In genomic region chr7:87933953-87934698, GRCh38 we compare ENCODE assay signal across 8 cellular contexts. TPM values are rescaled to one million over a fixed set of nuclear protein-coding genes. Genes with fewer than 3 reads are reported as not detected.
DNase-seq lines count a peak whose midpoint lies in the region; ATAC-seq and TF ChIP-seq lines count a peak whose summit lies in the region.

Gene ADAM22 (plus strand): TSS chr7:87934251. CDS start chr7:87934466, 215 bp downstream.

- TF ChIP-seq CTCF in CD4-positive, alpha-beta T cell (IDR thresholded peaks at IDR 0.05), result no peak
- peak; percentile 12 for TF ChIP-seq CTCF in lower lobe of right lung (IDR thresholded peaks at IDR 0.05)

- POLR2A ChIA-PET in CD4-positive, alpha-beta T cell (lab: Charles Lee), result interaction anchor here (0.6 to 2.3 kb wide), 8 partner anchors 10 to 782 kb away, joined by 3 to 11 read pairs (median 4); partner anchors contain the start of genes DBF4, DMTF1, RUNDC3B and SLC25A40
- POLR2A ChIA-PET in activated CD4-positive, alpha-beta memory T cell treated with anti-CD3 and anti-CD28 coated beads for 36 hours (lab: Charles Lee), result interaction anchor here (0.7 to 1.3 kb wide), 2 partner anchors 58 to 1129 kb away, joined by 3 to 4 read pairs; partner anchors contain the start of genes DBF4 and SLC25A40

- CTCF ChIA-PET in CD4-positive, alpha-beta T cell (lab: Charles Lee), result interaction anchor here (0.7 to 1.4 kb wide), 2 partner anchors 13 to 286 kb away, joined by 3 to 5 read pairs; no protein-coding TSS in a partner anchor
- CTCF ChIA-PET in activated CD4-positive, alpha-beta memory T cell treated with anti-CD3 and anti-CD28 coated beads for 36 hours (lab: Charles Lee), result interaction anchor here (0.5 to 1.2 kb wide), 4 partner anchors 121 to 1788 kb away, joined by 3 to 4 read pairs (median 3); no protein-coding TSS in a partner anchor

- H3K36me3 ChIP-seq in duodenal mucosa (ENCODE audit: control insufficient read depth in 1 of 2, insufficient read depth in 2 of 2, low read length in 2 of 2) (no peaks in the 10 kb centered on the region), lower lobe of right lung (no peaks in the 10 kb centered on the region)

- H3K9ac ChIP-seq in duodenal mucosa (ENCODE audit: low read depth in 1 of 2, low read length in 2 of 2), result peak within 1 kb of the TSS; percentile 10 to 21

- H3K4me3 ChIP-seq in duodenal mucosa (ENCODE audit: low read depth in 1 of 2, low read length in 2 of 2), result peak within 1 kb of the TSS; percentile 70 to 89
- H3K4me3 ChIP-seq in lower lobe of right lung, result peak within 1 kb of the TSS; percentile 72

- H3K4me1 ChIP-seq in duodenal mucosa (ENCODE audit: control insufficient read depth in 1 of 2, insufficient read depth in 2 of 2, low read length in 2 of 2) (peaks cover 9 to 15% of the 10 kb centered on the region in 2 donors), lower lobe of right lung (peaks cover 8% of the 10 kb centered on the region)

- H3K9me3 ChIP-seq in CD4-positive, alpha-beta T cell (ENCODE audit: control insufficient read depth, low read length), result no peaks in the 10 kb centered on the region
- no peaks in the 10 kb centered on the region for H3K9me3 ChIP-seq in duodenal mucosa (ENCODE audit: control insufficient read depth in 1 of 2, low read length in 2 of 2)
- no peaks in the 10 kb centered on the region for H3K9me3 ChIP-seq in lower lobe of right lung

- no peaks in the 10 kb centered on the region for H3K9me3 Mint-ChIP-seq in CD4-positive, alpha-beta T cell
- no peaks in the 10 kb centered on the region for H3K9me3 Mint-ChIP-seq in activated CD4-positive, alpha-beta memory T cell treated with anti-CD3 and anti-CD28 coated beads for 36 hours

- no peak within 1 kb of the TSS for H3K27ac Mint-ChIP-seq in CD4-positive, alpha-beta T cell
- no peak within 1 kb of the TSS for H3K27ac Mint-ChIP-seq in activated CD4-positive, alpha-beta memory T cell treated with anti-CD3 and anti-CD28 coated beads for 36 hours

- H3K27me3 Mint-ChIP-seq in CD4-positive, alpha-beta T cell, result peaks cover 9% of the 10 kb centered on the region
- peaks cover 5% of the 10 kb centered on the region for H3K27me3 Mint-ChIP-seq in activated CD4-positive, alpha-beta memory T cell treated with anti-CD3 and anti-CD28 coated beads for 36 hours

- no peaks in the 10 kb centered on the region for H3K27me3 ChIP-seq in CD4-positive, alpha-beta T cell (ENCODE audit: control insufficient read depth, insufficient read depth, low read length)
- H3K27me3 ChIP-seq in duodenal mucosa (ENCODE audit: control insufficient read depth in 1 of 2, insufficient read depth in 2 of 2, low read length in 2 of 2) (peaks cover 0 to 7% of the 10 kb centered on the region in 2 donors), lower lobe of right lung (ENCODE audit: low read depth) (no peaks in the 10 kb centered on the region)

- no peak within 1 kb of the TSS for H3K27ac ChIP-seq in CD4-positive, alpha-beta T cell (ENCODE audit: low read depth, low read length)
- H3K27ac ChIP-seq in duodenal mucosa (ENCODE audit: low read depth, low read length), result no peak within 1 kb of the TSS
- H3K27ac ChIP-seq in lower lobe of right lung, result peak within 1 kb of the TSS; percentile 48

- intact Hi-C loops in CD4-positive, alpha-beta T cell (cut with DNase I, micrococcal nuclease), result loop anchor here in 1 of 2 experiments (10.0 kb wide), 1 partner anchor 281 kb away; no protein-coding TSS in a partner anchor
- intact Hi-C loops in activated CD4-positive, alpha-beta memory T cell treated with anti-CD3 and anti-CD28 coated beads for 36 hours (cut with micrococcal nuclease), result loop anchor here (1.0 to 5.0 kb wide), 4 partner anchors 58 to 717 kb away; partner anchors contain the start of genes CROT, DBF4, SLC25A40 and SRI
- intact Hi-C loops in lower lobe of right lung (cut with DNase I), result no loop called here

- no peaks in the 10 kb centered on the region for H3K36me3 Mint-ChIP-seq in CD4-positive, alpha-beta T cell (ENCODE audit: low read depth)
- H3K36me3 Mint-ChIP-seq in activated CD4-positive, alpha-beta memory T cell treated with anti-CD3 and anti-CD28 coated beads for 36 hours, result no peaks in the 10 kb centered on the region

- peaks cover 3% of the 10 kb centered on the region for H3K4me1 Mint-ChIP-seq in CD4-positive, alpha-beta T cell (ENCODE audit: low read depth)
- H3K4me1 Mint-ChIP-seq in activated CD4-positive, alpha-beta memory T cell treated with anti-CD3 and anti-CD28 coated beads for 36 hours (ENCODE audit: low read depth), result peaks cover 9% of the 10 kb centered on the region

- H3K4me3 Mint-ChIP-seq in CD4-positive, alpha-beta T cell, result peak within 1 kb of the TSS; percentile 88
- H3K4me3 Mint-ChIP-seq in activated CD4-positive, alpha-beta memory T cell treated with anti-CD3 and anti-CD28 coated beads for 36 hours, result peak within 1 kb of the TSS; percentile 81

- DNase-seq in CD4-positive, alpha-beta T cell, result peak; percentile 55 to 77 (median 70)
- DNase-seq in NCI-H748 (lab: John Stamatoyannopoulos, UW; ENCODE audit: unreplicated experiment) (peak; percentile 98), lower lobe of right lung (peak; percentile 86)
- peak; percentile 89 for DNase-seq in activated CD4-positive, alpha-beta memory T cell treated with anti-CD3 and anti-CD28 coated beads for 36 hours
- peak; percentile 42 to 79 (median 63) for DNase-seq in stimulated activated CD4-positive, alpha-beta T cell treated with anti-CD3 and anti-CD28 coated beads, TNF-alpha, amount 100 ng/mL, for 24 hours (ENCODE audit: low read depth in 3 of 3)

- ATAC-seq in CD4-positive, alpha-beta T cell (ENCODE audit: poor library complexity), result peak; percentile 92
- peak; percentile 97 for ATAC-seq in GM19397 (IDR thresholded peaks at IDR 0.05; ENCODE audit: unreplicated experiment)
- ATAC-seq in HG03565 (IDR thresholded peaks at IDR 0.05; ENCODE audit: unreplicated experiment), result peak; percentile 97
- peak; percentile 98 for ATAC-seq in lower lobe of right lung

RNA-seq across cellular contexts. Expression of gene ADAM22, which starts in this region (rescaled TPM):
- total RNA-seq in CD4-positive, alpha-beta T cell, result under 1 TPM; 0.60 to 0.64 TPM
- 1 to 10 TPM; 1.8 to 2.2 TPM for total RNA-seq in activated CD4-positive, alpha-beta memory T cell treated with anti-CD3 and anti-CD28 coated beads for 36 hours
- 2.7 TPM for total RNA-seq in lower lobe of right lung

Comparison
In these comparisons a context has a peak if more than half of its experiments do, and no peak if none do; other contexts are left out.
1. Peak in DNase-seq and ATAC-seq in CD4-positive, alpha-beta T cell; RNA of the gene not detected or under 1 TPM.